Comparison of ENCODE assay signal across 1 cellular context in genomic region chr5:181207214-181207959, GRCh38.
TF ChIP-seq lines count a peak whose summit lies in the region.

No MANE protein-coding gene starts in this region.

TF ChIP-seq in K562, 482 proteins besides CTCF, POLR2A, EP300 and RAD21 (continued from another document and continues in another):
- TF ChIP-seq HNRNPLL (IDR thresholded peaks at IDR 0.05; ENCODE audit: low read depth, low read length, poor library complexity, severe bottlenecking) (peak; percentile 16), GTF2F1 (IDR thresholded peaks at IDR 0.05; ENCODE audit: low read depth, low read length) (no peak), MCM7 (IDR thresholded peaks at IDR 0.05) (no peak), EHMT2 (IDR thresholded peaks at IDR 0.05) (no peak), DDX20 (tag; IDR thresholded peaks at IDR 0.05; ENCODE audit: low read depth) (no peak), BRD9 (IDR thresholded peaks at IDR 0.05; ENCODE audit: low read depth, partially characterized antibody) (peak; percentile 99), SMAD1 (IDR thresholded peaks at IDR 0.05; ENCODE audit: low read depth, low read length, partially characterized antibody) (no peak), ZBTB33 (CRISPR knock-in tag; IDR thresholded peaks at IDR 0.05) (peak; percentile 57; the same call in 1 of the 2 replicates), NCOA6 (IDR thresholded peaks at IDR 0.05) (no peak; the same call in 1 of the 2 replicates), LEF1 (IDR thresholded peaks at IDR 0.05) (no peak), TRIM28 (IDR thresholded peaks at IDR 0.05) (0 out of 2 replicates have a peak, but pooled peaks have one; percentile 35), ATF7 (IDR thresholded peaks at IDR 0.05) (peak; percentile 79), PHF8 (IDR thresholded peaks at IDR 0.05; ENCODE audit: borderline replicate concordance, low read length) (peak; percentile 38; the same call in 1 of the 2 replicates), LCOR (CRISPR knock-in tag; IDR thresholded peaks at IDR 0.05) (no peak), FOXA3 (CRISPR knock-in tag; conservative IDR thresholded peaks at IDR 0.05 in 1 of 2, IDR thresholded peaks at IDR 0.05 in 1 of 2) (no peak), PPARD (CRISPR knock-in tag; IDR thresholded peaks at IDR 0.05) (no peak), HMBOX1 (IDR thresholded peaks at IDR 0.05) (peak; percentile 95), YBX1 (IDR thresholded peaks at IDR 0.05) (no peak), RUNX1 (IDR thresholded peaks at IDR 0.05; ENCODE audit: low read depth) (no peak), CTCFL (IDR thresholded peaks at IDR 0.05; ENCODE audit: borderline replicate concordance, insufficient read depth, low read depth, low read length, poor library complexity, severe bottlenecking) (no peak), ZNF23 (CRISPR knock-in tag; IDR thresholded peaks at IDR 0.05) (no peak), MITF (IDR thresholded peaks at IDR 0.05) (no peak), KLF16 (IDR thresholded peaks at IDR 0.05) (no peak), ERF (CRISPR knock-in tag; IDR thresholded peaks at IDR 0.05) (no peak), GTF2A2 (tag; IDR thresholded peaks at IDR 0.05) (no peak), ZNF282 (CRISPR knock-in tag; IDR thresholded peaks at IDR 0.05) (no peak), ZC3H8 (IDR thresholded peaks at IDR 0.05) (no peak), CBX1 (IDR thresholded peaks at IDR 0.05; ENCODE audit: low read depth) (0 out of 2 replicates have a peak, but pooled peaks have one; percentile 38), ZNF134 (CRISPR knock-in tag; conservative IDR thresholded peaks at IDR 0.05) (0 out of 2 replicates have a peak, but pooled peaks have one; percentile 16), TAF7 (tag; IDR thresholded peaks at IDR 0.05) (no peak), SAFB (IDR thresholded peaks at IDR 0.05; ENCODE audit: borderline replicate concordance, low read depth, low read length) (no peak), HOMEZ (CRISPR knock-in tag; IDR thresholded peaks at IDR 0.05) (no peak), SRSF3 (IDR thresholded peaks at IDR 0.05; ENCODE audit: insufficient read depth, low read length) (no peak), NRF1 (conservative IDR thresholded peaks at IDR 0.05 in 1 of 2, IDR thresholded peaks at IDR 0.05 in 1 of 2) (no peak), SRF (CRISPR knock-in tag; IDR thresholded peaks at IDR 0.05) (no peak), ZKSCAN8 (CRISPR knock-in tag; IDR thresholded peaks at IDR 0.05) (no peak; the same call in 1 of the 2 replicates), NR0B1 (IDR thresholded peaks at IDR 0.05; ENCODE audit: partially characterized antibody) (no peak), ARNT (IDR thresholded peaks at IDR 0.05) (peak; percentile 26 to 87; a peak in 3 of 4 replicates), MGA (IDR thresholded peaks at IDR 0.05) (0 out of 2 replicates have a peak, but pooled peaks have one; percentile 73), THAP12 (CRISPR knock-in tag; IDR thresholded peaks at IDR 0.05) (no peak)
